In genomic region chr10:84176351-84176750, GRCh38 we compare ENCODE assay signal across 27 cellular contexts. TPM values are rescaled to one million over a fixed set of nuclear protein-coding genes. Genes with fewer than 3 reads are reported as not detected.
DNase-seq lines count a peak whose midpoint lies in the region; ATAC-seq and TF ChIP-seq lines count a peak whose summit lies in the region.
"Had no signal": no experiment of that assay in that cellular context is flagged by ENCODE, and none has a peak within 500 bp of the region (broad histone marks: within the 10 kb centered on the region; RNA-seq: fewer than 3 reads in every experiment).

No MANE protein-coding gene starts in this region.

- no peak overlapping the region for H2BK12ac ChIP-seq in trophoblast cell (ENCODE audit: low read length)

- H3K4ac ChIP-seq in trophoblast cell (ENCODE audit: low read depth, low read length): no peak overlapping the region

- no peak overlapping the region for H4K12ac ChIP-seq in trophoblast cell (ENCODE audit: low read depth, low read length)

- no peaks in the 10 kb centered on the region for H3K36me3 Mint-ChIP-seq in activated CD8-positive, alpha-beta T cell treated with anti-CD3 and anti-CD28 coated beads for 36 hours (ENCODE audit: low read depth)

- peak; percentile 50 for DNase-seq in activated CD8-positive, alpha-beta memory T cell treated with anti-CD3 and anti-CD28 coated beads for 24 hours
- DNase-seq in activated CD8-positive, alpha-beta memory T cell treated with anti-CD3 and anti-CD28 coated beads, Interleukin-2, amount 50 U/mL, for 4 hours: no peak
- no peak for DNase-seq in activated CD8-positive, alpha-beta T cell treated with anti-CD3 and anti-CD28 coated beads for 36 hours
- no peak for DNase-seq in esophagus squamous epithelium (lab: John Stamatoyannopoulos, UW)
- DNase-seq in trophoblast cell: no peak
- no peak for DNase-seq in NCI-H226
- DNase-seq in Ammon's horn (ENCODE audit: low spot score): no peak
- DNase-seq: amniotic stem cell; caudate nucleus; DMS153; foreskin fibroblast; GDM1; NCI-H1436 treated with DMSO at 0.1 percent for 48 hours; NCI-H2171 treated with DMSO at 0.1 percent for 48 hours; OCI-M1; right lobe of liver; SHP77; stimulated activated CD4-positive, alpha-beta T cell treated with anti-CD3 and anti-CD28 coated beads, Interleukin-15, amount 100 ng/mL, for 24 hours; T-helper 1 cell had no signal

- no peak overlapping the region for H4K91ac ChIP-seq in trophoblast cell (ENCODE audit: low read depth, low read length)

- TF ChIP-seq CTCF in activated CD8-positive, alpha-beta T cell treated with anti-CD3 and anti-CD28 coated beads for 36 hours (IDR thresholded peaks at IDR 0.05): no peak
- TF ChIP-seq CTCF in esophagus squamous epithelium (IDR thresholded peaks at IDR 0.05): no peak

- intact Hi-C loops in activated CD8-positive, alpha-beta T cell treated with anti-CD3 and anti-CD28 coated beads for 36 hours (cut with micrococcal nuclease): no loop called here
- intact Hi-C loops in esophagus squamous epithelium (cut with DNase I): no loop called here

- H2AK5ac ChIP-seq in trophoblast cell (ENCODE audit: low read length): no peak overlapping the region

- no peaks in the 10 kb centered on the region for H3K27me3 Mint-ChIP-seq in activated CD8-positive, alpha-beta T cell treated with anti-CD3 and anti-CD28 coated beads for 36 hours

- ATAC-seq in activated CD8-positive, alpha-beta T cell treated with anti-CD3 and anti-CD28 coated beads for 36 hours: no peak

- H3K4me1 ChIP-seq in esophagus squamous epithelium (peaks cover 21 to 90% (median 35%) of the 10 kb centered on the region in 3 donors), trophoblast cell (ENCODE audit: control insufficient read depth in 1 of 2, insufficient read depth in 2 of 2, low read length in 2 of 2) (no peaks in the 10 kb centered on the region)
- H3K4me1 ChIP-seq: parathyroid adenoma, right lobe of liver had no signal

- WGBS in esophagus squamous epithelium, 2 donors: 43 to 55% methylated on average over 2 to 4 of the region's 4 CpGs
- WGBS in trophoblast cell (ENCODE audit: extremely low coverage, insufficient coverage, insufficient read length): no CpG with 5 or more reads among the region's 4 CpGs

- H3K9me3 Mint-ChIP-seq in activated CD8-positive, alpha-beta T cell treated with anti-CD3 and anti-CD28 coated beads for 36 hours: no peaks in the 10 kb centered on the region
- H3K9me3 Mint-ChIP-seq: activated T-helper 2 cell treated with anti-CD3 and anti-CD28 coated beads, Interferon-gamma antibody, Interleukin-2, Interleukin-4, amounts not matched to agents 10 μg/mL and 5 μg/mL and 100 μg/mL, durations not matched to agents 14 hours and 24 hours and 36 hours had no signal

- H3K9ac ChIP-seq in trophoblast cell (ENCODE audit: low read length): no peak overlapping the region
- H3K9ac ChIP-seq: parathyroid adenoma had no signal

- POLR2A ChIA-PET in activated CD8-positive, alpha-beta T cell treated with anti-CD3 and anti-CD28 coated beads for 36 hours (lab: Charles Lee): interaction anchor here (1.0 to 2.0 kb wide), 2 partner anchors 34 to 37 kb away, joined by 3 to 8 read pairs; partner anchors contain the start of gene GHITM

- no peak overlapping the region for H2BK120ac ChIP-seq in trophoblast cell (ENCODE audit: insufficient read depth, low read length, poor library complexity)

- H4K8ac ChIP-seq in trophoblast cell (ENCODE audit: low read depth, low read length): no peak overlapping the region

- peaks cover 5% of the 10 kb centered on the region for H3K4me1 Mint-ChIP-seq in activated CD8-positive, alpha-beta T cell treated with anti-CD3 and anti-CD28 coated beads for 36 hours (ENCODE audit: low read depth)

- TF ChIP-seq POLR2A in esophagus squamous epithelium (IDR thresholded peaks at IDR 0.05): no peak

- H3K14ac ChIP-seq in trophoblast cell (ENCODE audit: low read length): no peak overlapping the region

- peak overlapping the region; percentile 80 for H3K27ac Mint-ChIP-seq in activated CD8-positive, alpha-beta T cell treated with anti-CD3 and anti-CD28 coated beads for 36 hours
- H3K27ac Mint-ChIP-seq: activated T-helper 2 cell treated with anti-CD3 and anti-CD28 coated beads, Interferon-gamma antibody, Interleukin-2, Interleukin-4, amounts not matched to agents 10 μg/mL and 5 μg/mL and 100 μg/mL, durations not matched to agents 14 hours and 24 hours and 36 hours had no signal

- no peaks in the 10 kb centered on the region for H3K79me1 ChIP-seq in trophoblast cell (ENCODE audit: low read length)

- H3K4me3 Mint-ChIP-seq in activated CD8-positive, alpha-beta T cell treated with anti-CD3 and anti-CD28 coated beads for 36 hours: no peak overlapping the region

- no peak overlapping the region for H3K23ac ChIP-seq in trophoblast cell (ENCODE audit: low read length)

- H3K9me3 ChIP-seq in esophagus squamous epithelium: no peaks in the 10 kb centered on the region
- peaks cover 5% of the 10 kb centered on the region for H3K9me3 ChIP-seq in trophoblast cell (ENCODE audit: insufficient read depth, low read depth, low read length)
- H3K9me3 ChIP-seq: right lobe of liver had no signal

- H3K4me2 ChIP-seq in trophoblast cell (ENCODE audit: low read length): no peak overlapping the region
- H3K4me2 ChIP-seq: hepatocyte had no signal

- H3K4me3 ChIP-seq in esophagus squamous epithelium (no peak overlapping the region), skin epidermis (no peak overlapping the region), trophoblast cell (ENCODE audit: low read depth, low read length) (no peak overlapping the region)
- H3K4me3 ChIP-seq: hepatocyte, right lobe of liver had no signal

- H3K27ac ChIP-seq in esophagus squamous epithelium: peak overlapping the region; percentile 18 to 89 (median 80)
- peak overlapping the region in 12 of 21 experiments; percentile 39 to 88 (median 75) for H3K27ac ChIP-seq in skin epidermis
- H3K27ac ChIP-seq in trophoblast cell (ENCODE audit: low read depth, low read length): no peak overlapping the region
- H3K27ac ChIP-seq: C4-2B, hepatocyte, parathyroid adenoma, right lobe of liver, VCaP had no signal

- no peaks in the 10 kb centered on the region for H3K79me2 ChIP-seq in trophoblast cell (ENCODE audit: control insufficient read depth, insufficient read depth, low read length, poor library complexity)
- H3K79me2 ChIP-seq: hepatocyte, parathyroid adenoma had no signal

- H2BK5ac ChIP-seq in trophoblast cell (ENCODE audit: low read depth, low read length, poor library complexity): no peak overlapping the region

- no peak overlapping the region for H2AFZ ChIP-seq in trophoblast cell (ENCODE audit: insufficient read depth, low read length, poor library complexity)
- H2AFZ ChIP-seq: hepatocyte, parathyroid adenoma had no signal

- H3K27me3 ChIP-seq in esophagus squamous epithelium (no peaks in the 10 kb centered on the region), trophoblast cell (ENCODE audit: insufficient read depth, low read length) (no peaks in the 10 kb centered on the region)
- H3K27me3 ChIP-seq: hepatocyte, right lobe of liver had no signal

- H3K18ac ChIP-seq in trophoblast cell (ENCODE audit: low read length): no peak overlapping the region

- CTCF ChIA-PET in activated CD8-positive, alpha-beta T cell treated with anti-CD3 and anti-CD28 coated beads for 36 hours (lab: Charles Lee): interaction anchor here (1.1 to 1.7 kb wide), 4 partner anchors 12 to 38 kb away, joined by 3 to 7 read pairs (median 4); no protein-coding TSS in a partner anchor

- H3K36me3 ChIP-seq in esophagus squamous epithelium (peaks cover 0 to 13% (median 0%) of the 10 kb centered on the region in 3 donors), trophoblast cell (ENCODE audit: control insufficient read depth in 1 of 2, insufficient read depth in 2 of 2, low read length in 2 of 2) (no peaks in the 10 kb centered on the region)
- H3K36me3 ChIP-seq: right lobe of liver had no signal

RNA-seq across cellular contexts. Expression of gene GPR15LG, which starts 2.8 kb away (rescaled TPM):
- not detected for total RNA-seq in activated CD8-positive, alpha-beta T cell treated with anti-CD3 and anti-CD28 coated beads for 36 hours
- 100 to 1,000 TPM; 132 to 352 (median 320) TPM for total RNA-seq in esophagus squamous epithelium
- polyA plus RNA-seq in trophoblast cell (2013): not detected in 2 replicates
- total RNA-seq: A673; activated T-helper 2 cell treated with anti-CD3 and anti-CD28 coated beads, Interferon-gamma antibody, Interleukin-2, Interleukin-4, amounts not matched to agents 10 μg/mL and 5 μg/mL and 100 μg/mL, durations not matched to agents 14 hours and 24 hours and 36 hours; lung microvascular endothelial cell; right lobe of liver had no signal

RNA-seq across cellular contexts. Expression of gene CDHR1, which starts 18.0 kb away (rescaled TPM):
- total RNA-seq in activated CD8-positive, alpha-beta T cell treated with anti-CD3 and anti-CD28 coated beads for 36 hours: 1 to 10 TPM; 1.8 to 2.4 TPM
- total RNA-seq in esophagus squamous epithelium: 10 to 100 TPM in 3 of 4 donors, 1 to 10 TPM in 1; 6.7 to 15.0 (median 12.2) TPM
- 0.06 and 0.08 TPM in 2 replicates for polyA plus RNA-seq in trophoblast cell (2013)
- total RNA-seq: A673 had no signal
- polyA plus RNA-seq: hepatocyte had no signal

RNA-seq across cellular contexts. Expression of gene GHITM, which starts 37.0 kb away (rescaled TPM):
- 100 to 1,000 TPM; 198 TPM for total RNA-seq in activated CD8-positive, alpha-beta T cell treated with anti-CD3 and anti-CD28 coated beads for 36 hours
- total RNA-seq in esophagus squamous epithelium: 100 to 1,000 TPM; 137 to 289 (median 182) TPM
- polyA plus RNA-seq in trophoblast cell (2013): 72.0 and 73.8 TPM in 2 replicates

RNA-seq across cellular contexts. Expression of gene LRIT2, which starts 49.0 kb away (rescaled TPM):
- not detected for total RNA-seq in activated CD8-positive, alpha-beta T cell treated with anti-CD3 and anti-CD28 coated beads for 36 hours
- not detected for total RNA-seq in esophagus squamous epithelium
- polyA plus RNA-seq in trophoblast cell (2013): not detected in 2 replicates
- total RNA-seq: A673; activated T-helper 2 cell treated with anti-CD3 and anti-CD28 coated beads, Interferon-gamma antibody, Interleukin-2, Interleukin-4, amounts not matched to agents 10 μg/mL and 5 μg/mL and 100 μg/mL, durations not matched to agents 14 hours and 24 hours and 36 hours; hepatocyte; lung microvascular endothelial cell; right lobe of liver had no signal
- polyA plus RNA-seq: hepatocyte had no signal

Comparison
In these comparisons a context has a peak if more than half of its experiments do, and no peak if none do; other contexts are left out.
1. RNA of gene GPR15LG, which starts 2.8 kb away (total RNA-seq): 132 to 352 TPM in esophagus squamous epithelium; not detected in activated CD8-positive, alpha-beta T cell treated with anti-CD3 and anti-CD28 coated beads for 36 hours; every median in the first group is over 100 times any median in the second.